Comparison of ENCODE assay signal across 12 cellular contexts in the genomic region with DNA sequence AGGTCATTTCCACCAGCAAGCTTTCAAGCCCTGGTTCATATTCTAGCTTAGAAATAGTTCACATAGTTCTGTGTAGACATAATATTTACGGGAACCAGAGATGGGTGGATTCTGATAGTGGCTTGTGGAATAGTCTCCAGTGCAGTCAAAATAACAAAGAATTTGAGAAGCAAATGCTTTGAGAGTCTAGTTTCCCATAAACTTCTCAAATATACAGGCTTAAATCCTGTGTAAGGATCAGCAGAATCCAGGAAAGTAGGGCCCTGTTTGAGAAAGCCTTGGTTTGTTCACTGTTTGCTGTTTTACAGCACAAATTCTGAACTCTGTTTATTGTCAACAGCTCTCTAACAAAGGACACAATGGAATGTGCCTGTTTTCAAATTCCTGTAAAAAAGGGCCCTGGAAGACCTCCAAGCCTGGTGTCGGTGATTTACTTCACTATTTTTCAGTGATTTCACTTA. TPM values are rescaled to one million over a fixed set of nuclear protein-coding genes. Genes with fewer than 3 reads are reported as not detected.
DNase-seq lines count a peak whose midpoint lies in the region; ATAC-seq and TF ChIP-seq lines count a peak whose summit lies in the region.
"Had no signal": no experiment of that assay in that cellular context is flagged by ENCODE, and none has a peak within 500 bp of the region (broad histone marks: within the 10 kb centered on the region; RNA-seq: fewer than 3 reads in every experiment).

No MANE protein-coding gene starts in this region.

- peak overlapping the region; percentile 68 for H3K4me2 ChIP-seq in GM23248 (ENCODE audit: unreplicated experiment)

- H3K4me3 ChIP-seq in GM23248 (peak overlapping the region; percentile 26; the same call in 1 of the 2 replicates), lower lobe of right lung (no peak overlapping the region), stomach (no peak overlapping the region)

- in situ Hi-C loops in GM23248 (cut with MboI): no loop called here

- TF ChIP-seq EP300 in stomach (IDR thresholded peaks at IDR 0.05): no peak

- 4 to 15% methylated on average over 2 of the region's 2 CpGs for WGBS in GM23248 (ENCODE audit: low coverage in 1 of 2, low lambda C conversion rate in 2 of 2, missing lambda C conversion rate in 2 of 2), 2 experiments
- 48 to 62% (median 57%) methylated on average over 2 of the region's 2 CpGs for WGBS in stomach, 5 donors

- peak; percentile 80 for DNase-seq in GM23248
- DNase-seq in dermis blood vessel endothelial cell: peak; percentile 54
- no peak for DNase-seq in lower lobe of right lung
- no peak for DNase-seq in stomach
- DNase-seq in NCI-H1105 (lab: John Stamatoyannopoulos, UW): no peak
- no peak for DNase-seq in DMS79 treated with DMSO at 0.1 percent for 48 hours (lab: John Stamatoyannopoulos, UW)
- DNase-seq: activated CD4-positive, alpha-beta T cell treated with anti-CD3 and anti-CD28 coated beads, Interleukin-2, amount 10 ng/mL, durations not matched to agents 7 days and 5 days; NCI-H1092 treated with DMSO at 0.1 percent for 48 hours; RPMI8226; stimulated activated CD4-positive, alpha-beta T cell treated with anti-CD3 and anti-CD28 coated beads, Interleukin-1b, Interleukin-23, amount 100 ng/mL, for 48 hours had no signal

- no peaks in the 10 kb centered on the region for H3K27me3 ChIP-seq in GM23248 (replicated peaks; ENCODE audit: insufficient read depth)
- H3K27me3 ChIP-seq in lower lobe of right lung (ENCODE audit: low read depth): no peaks in the 10 kb centered on the region
- no peaks in the 10 kb centered on the region for H3K27me3 ChIP-seq in stomach

- no peaks in the 10 kb centered on the region for H3K9me2 ChIP-seq in GM23248 (ENCODE audit: insufficient read depth)

- peaks cover 23% of the 10 kb centered on the region for H3F3A ChIP-seq in GM23248 (ENCODE audit: insufficient read depth)

- H3K79me2 ChIP-seq in GM23248 (ENCODE audit: insufficient read depth): no peaks in the 10 kb centered on the region

- peaks cover 20% of the 10 kb centered on the region for H3K4me1 ChIP-seq in GM23248 (ENCODE audit: insufficient read depth)
- peaks cover 30% of the 10 kb centered on the region for H3K4me1 ChIP-seq in lower lobe of right lung
- peaks cover 0 to 18% (median 6%) of the 10 kb centered on the region in 4 donors for H3K4me1 ChIP-seq in stomach

- no peak for TF ChIP-seq POLR2A in stomach (IDR thresholded peaks at IDR 0.05)

- TF ChIP-seq CTCF in lower lobe of right lung (IDR thresholded peaks at IDR 0.05) (no peak), stomach (IDR thresholded peaks at IDR 0.05) (no peak)

- H4K20me1 ChIP-seq in GM23248 (ENCODE audit: insufficient read depth): no peaks in the 10 kb centered on the region

- H3K9ac ChIP-seq in GM23248: peak overlapping the region; percentile 75

- intact Hi-C loops in lower lobe of right lung (cut with DNase I) (no loop called here), stomach (cut with DNase I; ENCODE audit: low total_unique reads) (no loop called here)

- peak overlapping the region; percentile 60 for H2AFZ ChIP-seq in GM23248

- H3K9me3 ChIP-seq in GM23248 (ENCODE audit: low read depth): no peaks in the 10 kb centered on the region
- H3K9me3 ChIP-seq in lower lobe of right lung: no peaks in the 10 kb centered on the region
- H3K9me3 ChIP-seq in stomach: no peaks in the 10 kb centered on the region

- H3K27ac ChIP-seq in GM23248 (peak overlapping the region; percentile 91), lower lobe of right lung (peak overlapping the region; percentile 82), stomach (peak overlapping the region in 4 of 5 donors; percentile 64 to 82 (median 72))

- H3K36me3 ChIP-seq in GM23248 (ENCODE audit: low read depth) (no peaks in the 10 kb centered on the region), lower lobe of right lung (no peaks in the 10 kb centered on the region), stomach (no peaks in the 10 kb centered on the region)

- peak; percentile 49 to 84 for ATAC-seq in lower lobe of right lung
- no peak for ATAC-seq in GM21786 (IDR thresholded peaks at IDR 0.05; ENCODE audit: unreplicated experiment)
- ATAC-seq in GM21528 (IDR thresholded peaks at IDR 0.05; ENCODE audit: low FRiP score, unreplicated experiment): no peak

RNA-seq across cellular contexts. Expression of a gene that starts 11.5 kb away (rescaled TPM):
- total RNA-seq in GM23248 (2014; rRNA removed; shearing (Covaris generic)): 118 and 124 TPM in 2 replicates
- polyA plus RNA-seq in GM23248 (2016; fragmentation: Nextera tagmentation; extraction: Ambion mirVana) (107 and 110 TPM in 2 replicates), stomach (10 to 100 TPM; 62.2 to 82.0 (median 77.1) TPM)
- total RNA-seq in dermis blood vessel endothelial cell (8.2 and 127 TPM in 2 replicates), lower lobe of right lung (302 TPM), stomach (1,000 to 10,000 TPM in 1 of 5 donors, 100 to 1,000 TPM in 4; 134 to 1,274 (median 649) TPM)

Comparison
In these comparisons a context has a peak if more than half of its experiments do, and no peak if none do; other contexts are left out.
1. DNase-seq: peak in GM23248 (single experiment) and dermis blood vessel endothelial cell (single experiment); none in lower lobe of right lung (single experiment), stomach (single experiment), NCI-H1105 (single experiment) and DMS79 treated with DMSO at 0.1 percent for 48 hours (single experiment).
2. ATAC-seq: peak in lower lobe of right lung (2 of 2); none in GM21786 (single experiment) and GM21528 (single experiment).
3. Peak in every context shown above with its lines, with median percentiles within 50 percentile points of each other: H3K27ac ChIP-seq.